Comparison of ENCODE assay signal across 24 cellular contexts in genomic region chr19:410243-410781, GRCh38. TPM values are rescaled to one million over a fixed set of nuclear protein-coding genes. Genes with fewer than 3 reads are reported as not detected.
DNase-seq lines count a peak whose midpoint lies in the region; ATAC-seq and TF ChIP-seq lines count a peak whose summit lies in the region.
"Had no signal": no experiment of that assay in that cellular context is flagged by ENCODE, and none has a peak within 500 bp of the region (broad histone marks: within the 10 kb centered on the region; RNA-seq: fewer than 3 reads in every experiment).

No MANE protein-coding gene starts in this region.

- H3K4me1 ChIP-seq in ACC112 (ENCODE audit: control insufficient read depth, insufficient read depth, low read length, unreplicated experiment): no peaks in the 10 kb centered on the region
- peaks cover 15% of the 10 kb centered on the region for H3K4me1 ChIP-seq in CD8-positive, alpha-beta T cell (ENCODE audit: insufficient read depth, low read length)

- H3K4me1 Mint-ChIP-seq in CD8-positive, alpha-beta T cell (ENCODE audit: low read depth): peaks cover 7% of the 10 kb centered on the region
- H3K4me1 Mint-ChIP-seq in chondrocyte (ENCODE audit: low read depth): peaks cover 6% of the 10 kb centered on the region
- peaks cover 6% of the 10 kb centered on the region for H3K4me1 Mint-ChIP-seq in activated CD4-positive, alpha-beta memory T cell treated with anti-CD3 and anti-CD28 coated beads, Interleukin-2, amount 10 ng/mL, durations not matched to agents 7 days and 5 days

- no peak overlapping the region for H2AFZ ChIP-seq in ACC112 (ENCODE audit: low read length, unreplicated experiment)

- CTCF ChIA-PET in CD8-positive, alpha-beta T cell (lab: Charles Lee): interaction anchor here (0.6 kb wide), 1 partner anchor 158 kb away, joined by 3 read pairs; no protein-coding TSS in a partner anchor
- CTCF ChIA-PET in activated CD4-positive, alpha-beta memory T cell treated with anti-CD3 and anti-CD28 coated beads, Interleukin-2, amount 10 ng/mL, durations not matched to agents 7 days and 5 days (lab: Charles Lee): no interaction called here

- intact Hi-C loops in CD8-positive, alpha-beta T cell (cut with DNase I, micrococcal nuclease): no loop called here
- intact Hi-C loops in posterior cingulate gyrus (cut with DNase I): no loop called here

- H3K36me3 Mint-ChIP-seq in CD8-positive, alpha-beta T cell: no peaks in the 10 kb centered on the region
- no peaks in the 10 kb centered on the region for H3K36me3 Mint-ChIP-seq in chondrocyte (ENCODE audit: low read depth)
- no peaks in the 10 kb centered on the region for H3K36me3 Mint-ChIP-seq in activated CD4-positive, alpha-beta memory T cell treated with anti-CD3 and anti-CD28 coated beads, Interleukin-2, amount 10 ng/mL, durations not matched to agents 7 days and 5 days (ENCODE audit: low read depth)
- H3K36me3 Mint-ChIP-seq: activated CD8-positive, alpha-beta memory T cell treated with anti-CD3 and anti-CD28 coated beads, Interleukin-2, amount 10 ng/mL, durations not matched to agents 7 days and 5 days; activated naive CD4-positive, alpha-beta T cell treated with anti-CD3 and anti-CD28 coated beads, Interleukin-2, amount 50 U/mL, for 24 hours had no signal

- no peak overlapping the region for H3K27ac Mint-ChIP-seq in CD8-positive, alpha-beta T cell
- no peak overlapping the region for H3K27ac Mint-ChIP-seq in chondrocyte (ENCODE audit: unreplicated experiment)
- no peak overlapping the region for H3K27ac Mint-ChIP-seq in activated CD4-positive, alpha-beta memory T cell treated with anti-CD3 and anti-CD28 coated beads, Interleukin-2, amount 10 ng/mL, durations not matched to agents 7 days and 5 days
- H3K27ac Mint-ChIP-seq: activated CD8-positive, alpha-beta memory T cell treated with anti-CD3 and anti-CD28 coated beads, Interleukin-2, amount 10 ng/mL, durations not matched to agents 7 days and 5 days; activated naive CD4-positive, alpha-beta T cell treated with anti-CD3 and anti-CD28 coated beads, Interleukin-2, amount 50 U/mL, for 24 hours had no signal

- no peak for TF ChIP-seq CTCF in CD8-positive, alpha-beta T cell (IDR thresholded peaks at IDR 0.05)
- TF ChIP-seq CTCF in chondrocyte (IDR thresholded peaks at IDR 0.05): no peak

- no peaks in the 10 kb centered on the region for H3K9me3 Mint-ChIP-seq in CD8-positive, alpha-beta T cell
- no peaks in the 10 kb centered on the region for H3K9me3 Mint-ChIP-seq in chondrocyte (ENCODE audit: low read depth)
- no peaks in the 10 kb centered on the region for H3K9me3 Mint-ChIP-seq in activated CD4-positive, alpha-beta memory T cell treated with anti-CD3 and anti-CD28 coated beads, Interleukin-2, amount 10 ng/mL, durations not matched to agents 7 days and 5 days
- H3K9me3 Mint-ChIP-seq: activated naive CD4-positive, alpha-beta T cell treated with anti-CD3 and anti-CD28 coated beads, Interleukin-2, amount 50 U/mL, for 24 hours had no signal

- H3K27me3 Mint-ChIP-seq in CD8-positive, alpha-beta T cell (ENCODE audit: low read depth): peaks cover 14% of the 10 kb centered on the region
- peaks cover 7% of the 10 kb centered on the region for H3K27me3 Mint-ChIP-seq in chondrocyte (ENCODE audit: low read depth)
- H3K27me3 Mint-ChIP-seq in activated CD4-positive, alpha-beta memory T cell treated with anti-CD3 and anti-CD28 coated beads, Interleukin-2, amount 10 ng/mL, durations not matched to agents 7 days and 5 days: peaks cover 7% of the 10 kb centered on the region

- H3K4me3 ChIP-seq in ACC112 (ENCODE audit: low read depth, low read length): 0 out of 2 replicates have a peak overlapping the region, but pooled peaks have one; percentile 40
- no peak overlapping the region for H3K4me3 ChIP-seq in CD8-positive, alpha-beta T cell (ENCODE audit: low read depth, low read length)
- H3K4me3 ChIP-seq: skin epidermis had no signal

- no peak overlapping the region for H3K27ac ChIP-seq in ACC112 (ENCODE audit: low read depth, low read length)
- H3K27ac ChIP-seq in CD8-positive, alpha-beta T cell (ENCODE audit: low read depth, low read length): no peak overlapping the region
- H3K27ac ChIP-seq: C4-2B, heart left ventricle, HL-60, skin epidermis had no signal

- H3K79me2 ChIP-seq in ACC112 (ENCODE audit: control insufficient read depth, insufficient read depth, low read length, unreplicated experiment): no peaks in the 10 kb centered on the region

- peak overlapping the region; percentile 3 for H3K4me3 Mint-ChIP-seq in CD8-positive, alpha-beta T cell
- no peak overlapping the region for H3K4me3 Mint-ChIP-seq in chondrocyte (ENCODE audit: unreplicated experiment)
- no peak overlapping the region for H3K4me3 Mint-ChIP-seq in activated CD4-positive, alpha-beta memory T cell treated with anti-CD3 and anti-CD28 coated beads, Interleukin-2, amount 10 ng/mL, durations not matched to agents 7 days and 5 days
- H3K4me3 Mint-ChIP-seq: activated CD8-positive, alpha-beta memory T cell treated with anti-CD3 and anti-CD28 coated beads, Interleukin-2, amount 10 ng/mL, durations not matched to agents 7 days and 5 days had no signal

- no peak for ATAC-seq in CD8-positive, alpha-beta T cell
- ATAC-seq: activated CD8-positive, alpha-beta memory T cell treated with anti-CD3 and anti-CD28 coated beads, Interleukin-2, amount 10 ng/mL, durations not matched to agents 7 days and 5 days; heart left ventricle had no signal

- no peak for DNase-seq in CD8-positive, alpha-beta T cell
- DNase-seq in chondrocyte (ENCODE audit: low spot score) (peak; percentile 80), posterior cingulate gyrus (peak in 6 of 10 donors; percentile 6 to 84 (median 39)), HuH-7.5 (ENCODE audit: low spot score) (no peak)
- no peak for DNase-seq in activated CD4-positive, alpha-beta memory T cell treated with anti-CD3 and anti-CD28 coated beads, Interleukin-2, amount 10 ng/mL, durations not matched to agents 7 days and 5 days
- no peak for DNase-seq in effector CD4-positive, alpha-beta T cell
- DNase-seq: activated CD4-positive, alpha-beta T cell treated with anti-CD3 and anti-CD28 coated beads, Interleukin-2, amount 50 U/mL, for 1 hour; activated CD8-positive, alpha-beta memory T cell treated with anti-CD3 and anti-CD28 coated beads, Interleukin-2, amount 10 ng/mL, durations not matched to agents 7 days and 5 days; amygdala; cortex of kidney; DND-41; Karpas-422; NCI-H1436; NCI-H2081 treated with DMSO at 0.1 percent for 48 hours; stimulated activated CD4-positive, alpha-beta T cell treated with anti-CD3 and anti-CD28 coated beads, Interleukin-1b, Interleukin-23, amount 100 ng/mL, for 48 hours; trophoblast cell had no signal

- peaks cover 27% of the 10 kb centered on the region for H3K27me3 ChIP-seq in ACC112 (ENCODE audit: insufficient read depth, low read length)
- H3K27me3 ChIP-seq in CD8-positive, alpha-beta T cell (ENCODE audit: insufficient read depth, low read length): peaks cover 7% of the 10 kb centered on the region

- H3K9me3 ChIP-seq in CD8-positive, alpha-beta T cell (ENCODE audit: low read length): no peaks in the 10 kb centered on the region
- H3K9me3 ChIP-seq: heart left ventricle had no signal

- POLR2A ChIA-PET in CD8-positive, alpha-beta T cell (lab: Charles Lee): no interaction called here
- POLR2A ChIA-PET in activated CD4-positive, alpha-beta memory T cell treated with anti-CD3 and anti-CD28 coated beads, Interleukin-2, amount 10 ng/mL, durations not matched to agents 7 days and 5 days (lab: Charles Lee): no interaction called here

- H3K36me3 ChIP-seq in ACC112 (ENCODE audit: insufficient read depth, low read length): no peaks in the 10 kb centered on the region
- H3K36me3 ChIP-seq in CD8-positive, alpha-beta T cell (ENCODE audit: insufficient read depth, low read length): no peaks in the 10 kb centered on the region
- H3K36me3 ChIP-seq: heart left ventricle had no signal

RNA-seq across cellular contexts. Expression of gene C2CD4C, which starts 1.4 kb away (rescaled TPM):
- not detected for total RNA-seq in CD8-positive, alpha-beta T cell
- total RNA-seq in chondrocyte: 1.1 to 1.4 TPM (median 1.4 TPM) in 3 replicates
- under 1 TPM in 1 of 2 experiments, not detected in 1; 0.08 TPM for total RNA-seq in activated CD4-positive, alpha-beta memory T cell treated with anti-CD3 and anti-CD28 coated beads, Interleukin-2, amount 10 ng/mL, durations not matched to agents 7 days and 5 days
- total RNA-seq: activated CD8-positive, alpha-beta memory T cell treated with anti-CD3 and anti-CD28 coated beads, Interleukin-2, amount 10 ng/mL, durations not matched to agents 7 days and 5 days; fibroblast of villous mesenchyme; kidney epithelial cell had no signal

RNA-seq across cellular contexts. Expression of gene SHC2, which starts 50.5 kb away (rescaled TPM):
- total RNA-seq in CD8-positive, alpha-beta T cell: 1 to 10 TPM; 6.1 to 6.6 TPM
- 26.9 to 50.9 TPM (median 47.8 TPM) in 3 replicates for total RNA-seq in chondrocyte
- total RNA-seq in activated CD4-positive, alpha-beta memory T cell treated with anti-CD3 and anti-CD28 coated beads, Interleukin-2, amount 10 ng/mL, durations not matched to agents 7 days and 5 days: not detected
- total RNA-seq: activated CD8-positive, alpha-beta memory T cell treated with anti-CD3 and anti-CD28 coated beads, Interleukin-2, amount 10 ng/mL, durations not matched to agents 7 days and 5 days had no signal

Comparison
In these comparisons a context has a peak if more than half of its experiments do, and no peak if none do; other contexts are left out.
1. DNase-seq: peak in chondrocyte (single experiment) and posterior cingulate gyrus (6 of 10); none in CD8-positive, alpha-beta T cell (0 of 7), HuH-7.5 (single experiment), activated CD4-positive, alpha-beta memory T cell treated with anti-CD3 and anti-CD28 coated beads, Interleukin-2, amount 10 ng/mL, durations not matched to agents 7 days and 5 days (single experiment) and effector CD4-positive, alpha-beta T cell (single experiment).
2. RNA of gene SHC2, which starts 50.5 kb away (total RNA-seq): 26.9 to 50.9 TPM in chondrocyte and 6.1 to 6.6 TPM in CD8-positive, alpha-beta T cell; not detected in activated CD4-positive, alpha-beta memory T cell treated with anti-CD3 and anti-CD28 coated beads, Interleukin-2, amount 10 ng/mL, durations not matched to agents 7 days and 5 days; every median in the first group is over 4 times any median in the second.